ENCODE assay signal across 12 cellular contexts in the genomic region with DNA sequence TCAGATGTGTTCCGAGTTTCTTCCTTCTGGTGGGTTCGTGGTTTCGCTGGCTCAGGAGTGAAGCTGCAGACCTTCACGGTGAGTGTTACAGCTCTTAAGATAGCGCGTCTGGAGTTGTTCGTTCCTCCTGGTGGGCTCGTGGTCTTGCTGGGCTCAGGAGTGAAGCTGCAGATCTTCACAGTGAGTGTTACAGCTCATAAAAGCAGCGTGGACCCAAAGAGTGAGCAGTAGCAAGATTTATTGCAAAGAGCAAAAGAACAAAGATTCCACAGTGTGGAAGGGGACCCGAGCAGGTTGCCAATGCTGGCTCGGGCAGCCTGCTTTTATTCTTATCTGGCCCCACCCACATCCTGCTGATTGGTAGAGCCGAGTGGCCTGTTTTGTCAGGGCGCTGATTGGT. TPM values are rescaled to one million over a fixed set of nuclear protein-coding genes. Genes with fewer than 3 reads are reported as not detected.
"Had no signal": no experiment of that assay in that cellular context is flagged by ENCODE, and none has a peak within 500 bp of the region (broad histone marks: within the 10 kb centered on the region; RNA-seq: fewer than 3 reads in every experiment).

No MANE protein-coding gene starts in this region.

RNA-seq across cellular contexts. Expression of gene DNAI1, which starts 23.0 kb away (rescaled TPM):
- total RNA-seq: colonic mucosa, dermis microvascular lymphatic vessel endothelial cell, esophagus mucosa, esophagus squamous epithelium, glomerular endothelial cell, kidney epithelial cell, left ventricle myocardium superior, lower leg skin, lung microvascular endothelial cell, mesothelial cell of epicardium, mucosa of descending colon had no signal

RNA-seq across cellular contexts. Expression of gene ENHO, which starts 41.2 kb away (rescaled TPM):
- total RNA-seq: glomerular endothelial cell, lung microvascular endothelial cell had no signal
- polyA plus RNA-seq: keratinocyte had no signal
